Comparison of ENCODE assay signal across 11 cellular contexts in the genomic region with DNA sequence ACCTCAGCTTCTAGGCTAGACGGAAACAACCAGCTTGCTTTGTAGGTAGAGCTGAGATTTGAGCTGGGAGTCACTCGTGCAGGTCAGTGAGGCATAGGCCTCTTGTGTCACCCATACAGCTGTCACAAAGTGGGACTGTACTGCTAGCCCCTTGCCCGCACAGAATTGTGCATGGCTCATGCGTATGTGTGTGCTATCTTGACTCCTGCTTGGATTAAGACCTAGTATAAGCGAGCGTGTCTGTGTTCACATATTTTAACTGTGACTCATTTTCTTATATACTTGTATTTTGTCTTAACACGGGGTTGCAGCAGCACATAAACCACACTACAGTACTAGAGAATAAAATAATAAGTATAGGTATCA. TPM values are rescaled to one million over a fixed set of nuclear protein-coding genes. Genes with fewer than 3 reads are reported as not detected.
DNase-seq lines count a peak whose midpoint lies in the region; ATAC-seq, FAIRE-seq and TF ChIP-seq lines count a peak whose summit lies in the region.
"Had no signal": no experiment of that assay in that cellular context is flagged by ENCODE, and none has a peak within 500 bp of the region (broad histone marks: within the 10 kb centered on the region; RNA-seq: fewer than 3 reads in every experiment).

No MANE protein-coding gene starts in this region.

- H3K4me3 ChIP-seq in bronchial epithelial cell (ENCODE audit: low read depth, low read length): no peak overlapping the region
- no peak overlapping the region for H3K4me3 ChIP-seq in lower lobe of right lung
- H3K4me3 ChIP-seq in thyroid gland (replicated peaks in 1 of 3): no peak overlapping the region
- no peak overlapping the region for H3K4me3 ChIP-seq in HAP-1
- H3K4me3 ChIP-seq: body of pancreas had no signal

- TF ChIP-seq CTCF in bronchial epithelial cell (IDR thresholded peaks at IDR 0.05; ENCODE audit: insufficient read depth, low read length, severe bottlenecking) (no peak), lower lobe of right lung (IDR thresholded peaks at IDR 0.05) (no peak), thyroid gland (IDR thresholded peaks at IDR 0.05) (no peak)

- peaks cover 4% of the 10 kb centered on the region for H3K36me3 Mint-ChIP-seq in activated CD8-positive, alpha-beta memory T cell treated with anti-CD3 and anti-CD28 coated beads, Interleukin-2, amount 10 ng/mL, durations not matched to agents 7 days and 5 days

- H3K27me3 ChIP-seq in bronchial epithelial cell (ENCODE audit: control insufficient read depth, insufficient read depth, low read length): no peaks in the 10 kb centered on the region
- H3K27me3 ChIP-seq in lower lobe of right lung (ENCODE audit: low read depth): no peaks in the 10 kb centered on the region
- no peaks in the 10 kb centered on the region for H3K27me3 ChIP-seq in thyroid gland
- H3K27me3 ChIP-seq in HAP-1 (ENCODE audit: low read depth): no peaks in the 10 kb centered on the region
- H3K27me3 ChIP-seq: body of pancreas had no signal

- H3K36me3 ChIP-seq in bronchial epithelial cell (ENCODE audit: control insufficient read depth, insufficient read depth, low read length): peaks cover 11% of the 10 kb centered on the region
- H3K36me3 ChIP-seq in lower lobe of right lung: peaks cover 84% of the 10 kb centered on the region
- H3K36me3 ChIP-seq in thyroid gland: peaks cover 8 to 22% of the 10 kb centered on the region in 2 donors
- H3K36me3 ChIP-seq in HAP-1 (replicated peaks): peaks cover 33% of the 10 kb centered on the region

- H3K4me3 Mint-ChIP-seq in activated CD8-positive, alpha-beta memory T cell treated with anti-CD3 and anti-CD28 coated beads, Interleukin-2, amount 10 ng/mL, durations not matched to agents 7 days and 5 days: no peak overlapping the region

- no peaks in the 10 kb centered on the region for H3K27me3 Mint-ChIP-seq in activated CD8-positive, alpha-beta memory T cell treated with anti-CD3 and anti-CD28 coated beads, Interleukin-2, amount 10 ng/mL, durations not matched to agents 7 days and 5 days

- no peak overlapping the region for H3K27ac Mint-ChIP-seq in activated CD8-positive, alpha-beta memory T cell treated with anti-CD3 and anti-CD28 coated beads, Interleukin-2, amount 10 ng/mL, durations not matched to agents 7 days and 5 days

- H3K4me1 ChIP-seq in lower lobe of right lung: peaks cover 22% of the 10 kb centered on the region
- peaks cover 43 to 61% of the 10 kb centered on the region in 2 donors for H3K4me1 ChIP-seq in thyroid gland
- H3K4me1 ChIP-seq in HAP-1: no peaks in the 10 kb centered on the region

- in situ Hi-C loops in HAP-1 (cut with MboI; ENCODE audit: low sequenced_read_pairs): no loop called here

- intact Hi-C loops in lower lobe of right lung (cut with DNase I): no loop called here
- intact Hi-C loops in thyroid gland (cut with DNase I): no loop called here

- H3K27ac ChIP-seq in lower lobe of right lung (peak overlapping the region; percentile 44), thyroid gland (peak overlapping the region; percentile 71 to 94 (median 82))

- no peak for TF ChIP-seq POLR2A in thyroid gland (IDR thresholded peaks at IDR 0.05)

- no peaks in the 10 kb centered on the region for H3K9me3 Mint-ChIP-seq in activated CD8-positive, alpha-beta memory T cell treated with anti-CD3 and anti-CD28 coated beads, Interleukin-2, amount 10 ng/mL, durations not matched to agents 7 days and 5 days (ENCODE audit: low read depth)

- no peak for FAIRE-seq in bronchial epithelial cell (lab: Jason Lieb, UNC)

- CTCF ChIA-PET in activated CD8-positive, alpha-beta memory T cell treated with anti-CD3 and anti-CD28 coated beads, Interleukin-2, amount 10 ng/mL, durations not matched to agents 7 days and 5 days (lab: Charles Lee): interaction anchor here (4.4 kb wide), 1 partner anchor 11 kb away, joined by 18 read pairs; no protein-coding TSS in a partner anchor

- WGBS in thyroid gland, 2 donors: 62 to 70% methylated on average over 7 of the region's 7 CpGs

- no peak for ATAC-seq in activated CD8-positive, alpha-beta memory T cell treated with anti-CD3 and anti-CD28 coated beads, Interleukin-2, amount 10 ng/mL, durations not matched to agents 7 days and 5 days
- ATAC-seq in lower lobe of right lung (peak in 1 of 2 donors; percentile 25), GM21390 (IDR thresholded peaks at IDR 0.05; ENCODE audit: unreplicated experiment) (no peak)
- ATAC-seq: activated CD4-positive, CD25-positive, alpha-beta regulatory T cell treated with anti-CD3 and anti-CD28 coated beads, Interleukin-2, amount 50 U/mL, for 24 hours had no signal

- H3K9me3 ChIP-seq in lower lobe of right lung (no peaks in the 10 kb centered on the region), thyroid gland (no peaks in the 10 kb centered on the region), HAP-1 (no peaks in the 10 kb centered on the region)
- H3K9me3 ChIP-seq: body of pancreas had no signal

- peak; percentile 42 for DNase-seq in activated CD8-positive, alpha-beta memory T cell treated with anti-CD3 and anti-CD28 coated beads, Interleukin-2, amount 50 U/mL, for 48 hours
- DNase-seq in activated CD8-positive, alpha-beta memory T cell treated with anti-CD3 and anti-CD28 coated beads, Interleukin-2, amount 10 ng/mL, durations not matched to agents 7 days and 5 days: no peak
- peak; percentile 63 for DNase-seq in bronchial epithelial cell (ENCODE audit: low read depth)
- no peak for DNase-seq in lower lobe of right lung
- no peak for DNase-seq in thyroid gland
- DNase-seq in HAP-1 (ENCODE audit: low spot score in 2 of 2): no peak
- DNase-seq in mucosa of gallbladder (ENCODE audit: low spot score): no peak
- DNase-seq: NCI-H446 treated with DMSO at 0.1 percent for 48 hours had no signal

- H3K4me1 Mint-ChIP-seq in activated CD8-positive, alpha-beta memory T cell treated with anti-CD3 and anti-CD28 coated beads, Interleukin-2, amount 10 ng/mL, durations not matched to agents 7 days and 5 days: peaks cover 2% of the 10 kb centered on the region

RNA-seq across cellular contexts. Expression of gene CEP68, which starts 20.1 kb away (rescaled TPM):
- total RNA-seq in activated CD8-positive, alpha-beta memory T cell treated with anti-CD3 and anti-CD28 coated beads, Interleukin-2, amount 10 ng/mL, durations not matched to agents 7 days and 5 days: 1 to 10 TPM; 5.9 to 9.2 TPM
- total RNA-seq in bronchial epithelial cell (3.8 and 3.9 TPM in 2 replicates), lower lobe of right lung (12.6 TPM), thyroid gland (10 to 100 TPM; 19.8 to 34.1 (median 27.5) TPM), mucosa of gallbladder (21.7 TPM)

RNA-seq across cellular contexts. Expression of gene RAB1A, which starts 53.6 kb away (rescaled TPM):
- 10 to 100 TPM; 58.4 to 78.3 TPM for total RNA-seq in activated CD8-positive, alpha-beta memory T cell treated with anti-CD3 and anti-CD28 coated beads, Interleukin-2, amount 10 ng/mL, durations not matched to agents 7 days and 5 days
- total RNA-seq in bronchial epithelial cell (114 and 125 TPM in 2 replicates), lower lobe of right lung (145 TPM), thyroid gland (100 to 1,000 TPM in 2 of 4 donors, 10 to 100 TPM in 2; 87.1 to 114 (median 98.8) TPM), mucosa of gallbladder (139 TPM)

Comparison
In these comparisons a context has a peak if more than half of its experiments do, and no peak if none do; other contexts are left out.
1. DNase-seq: peak in activated CD8-positive, alpha-beta memory T cell treated with anti-CD3 and anti-CD28 coated beads, Interleukin-2, amount 50 U/mL, for 48 hours (single experiment) and bronchial epithelial cell (single experiment); none in activated CD8-positive, alpha-beta memory T cell treated with anti-CD3 and anti-CD28 coated beads, Interleukin-2, amount 10 ng/mL, durations not matched to agents 7 days and 5 days (single experiment), lower lobe of right lung (single experiment), thyroid gland (0 of 2), HAP-1 (0 of 2) and mucosa of gallbladder (single experiment).